ENCODE assay signal across 31 cellular contexts in genomic region chr22:29069476-29069875, GRCh38. TPM values are rescaled to one million over a fixed set of nuclear protein-coding genes. Genes with fewer than 3 reads are reported as not detected.
"Had no signal": no experiment of that assay in that cellular context is flagged by ENCODE, and none has a peak within 500 bp of the region (broad histone marks: within the 10 kb centered on the region; RNA-seq: fewer than 3 reads in every experiment).

No MANE protein-coding gene starts in this region.

- H3K36me3 ChIP-seq: ascending aorta, MG63, SJCRH30 had no signal

- H3K4me1 ChIP-seq: SJCRH30 had no signal

- H3K9me3 ChIP-seq: ascending aorta, body of pancreas, MG63, SJCRH30, SK-N-SH had no signal

- H3K4me2 ChIP-seq: SK-N-SH had no signal

- ATAC-seq: activated naive CD4-positive, alpha-beta T cell treated with anti-CD3 and anti-CD28 coated beads, Interleukin-2, amount 50 U/mL, for 72 hours; activated naive CD8-positive, alpha-beta T cell treated with anti-CD3 and anti-CD28 coated beads, Interleukin-2, amount 50 U/mL, for 24 hours; activated T-cell treated with anti-CD3 and anti-CD28 coated beads, Interleukin-2, amount 50 U/mL, for 4 hours; body of pancreas had no signal

- DNase-seq: activated CD4-positive, alpha-beta memory T cell treated with anti-CD3 and anti-CD28 coated beads for 36 hours; activated CD4-positive, alpha-beta T cell treated with anti-CD3 and anti-CD28 coated beads, Interleukin-2, amount 10 ng/mL, durations not matched to agents 7 days and 5 days; activated CD4-positive, CD25-positive, alpha-beta regulatory T cell; activated CD8-positive, alpha-beta memory T cell treated with anti-CD3 and anti-CD28 coated beads for 24 hours; activated effector memory CD4-positive, alpha-beta T cell treated with anti-CD3 and anti-CD28 coated beads, Interleukin-2, amount 50 U/mL, for 16 hours; activated naive CD4-positive, alpha-beta T cell treated with Interleukin-2 at 50 U/mL for 16 hours; activated naive CD8-positive, alpha-beta T cell treated with anti-CD3 and anti-CD28 coated beads, Interleukin-2, amount 50 U/mL, for 24 hours; activated T-cell treated with anti-CD3 and anti-CD28 coated beads, Interleukin-2, amount 50 U/mL, for 4 hours; amniotic stem cell; body of pancreas; MG63; MV-4-11; NCI-H1105; NCI-H1436; NCI-H1694 treated with DMSO at 0.1 percent for 48 hours; NCI-H2029 treated with DMSO at 0.1 percent for 48 hours; NCI-H2171; NCI-H226; NCI-H526; NCI-H82; Right ventricle myocardium superior; SK-N-SH; T-helper 1 cell had no signal

- H3K27ac ChIP-seq: ascending aorta, body of pancreas, SJCRH30, VCaP had no signal

- H3K27me3 ChIP-seq: ascending aorta, body of pancreas, SJCRH30 had no signal

- H3K9ac ChIP-seq: SK-N-SH had no signal

- H3K4me3 ChIP-seq: ascending aorta, body of pancreas, MG63, SJCRH30 had no signal

RNA-seq across cellular contexts. Expression of gene KREMEN1, which starts 3.4 kb away (rescaled TPM):
- total RNA-seq: OCI-LY7 had no signal

RNA-seq across cellular contexts. Expression of gene C22orf31, which starts 7.8 kb away (rescaled TPM):
- total RNA-seq: activated CD4-positive, alpha-beta memory T cell treated with anti-CD3 and anti-CD28 coated beads for 36 hours; activated CD4-positive, alpha-beta T cell treated with anti-CD3 and anti-CD28 coated beads, Interleukin-2, amount 10 ng/mL, durations not matched to agents 7 days and 5 days; activated naive CD4-positive, alpha-beta T cell treated with anti-CD3 and anti-CD28 coated beads, Interleukin-2, amount 50 U/mL, for 72 hours; activated T-cell treated with anti-CD3 and anti-CD28 coated beads, Interleukin-2, amount 50 U/mL, for 4 hours; ascending aorta; body of pancreas; NCI-H460; OCI-LY7; Right ventricle myocardium superior; RPMI7951; SJCRH30; T-helper 2 cell treated with Interferon-gamma antibody and Interleukin-4, amounts not matched to agents 100 ng/mL and 5 ng/mL, for 36 hours had no signal
- polyA plus RNA-seq: SK-N-SH had no signal
